Comparison of ENCODE assay signal across 20 cellular contexts in genomic region chr2:9217838-9218770, GRCh38. TPM values are rescaled to one million over a fixed set of nuclear protein-coding genes. Genes with fewer than 3 reads are reported as not detected.
DNase-seq lines count a peak whose midpoint lies in the region; ATAC-seq and TF ChIP-seq lines count a peak whose summit lies in the region.
"Had no signal": no experiment of that assay in that cellular context is flagged by ENCODE, and none has a peak within 500 bp of the region (broad histone marks: within the 10 kb centered on the region; RNA-seq: fewer than 3 reads in every experiment).

No MANE protein-coding gene starts in this region.

- H3K27ac Mint-ChIP-seq in MCF 10A (ENCODE audit: low read depth, unreplicated experiment) (peak overlapping the region; percentile 59), type B pancreatic cell (no peak overlapping the region)
- no peak overlapping the region for H3K27ac Mint-ChIP-seq in stimulated activated naive B cell treated with anti-CD40 and anti-IgM and Interleukin-4, amounts not matched to agents 10 μg/mL and 1 μg/mL and 100 μg/mL, for 72 hours
- no peak overlapping the region for H3K27ac Mint-ChIP-seq in activated CD4-positive, alpha-beta T cell treated with anti-CD3 and anti-CD28 coated beads, Interleukin-2, amount 10 ng/mL, durations not matched to agents 24 days and 14 days
- H3K27ac Mint-ChIP-seq: activated CD4-positive, alpha-beta T cell treated with anti-CD3 and anti-CD28 coated beads, Interleukin-2, amount 10 ng/mL, durations not matched to agents 7 days and 5 days; activated naive CD4-positive, alpha-beta T cell treated with anti-CD3 and anti-CD28 coated beads, Interleukin-2, amount 50 U/mL, for 24 hours had no signal

- no peak overlapping the region for H3K27ac ChIP-seq in breast epithelium
- H3K27ac ChIP-seq in RWPE1, result peak overlapping the region; percentile 68
- H3K27ac ChIP-seq in right atrium auricular region, result peak overlapping the region; percentile 16 to 27
- no peak overlapping the region for H3K27ac ChIP-seq in dorsolateral prefrontal cortex

- no peak for TF ChIP-seq POLR2A in breast epithelium (IDR thresholded peaks at IDR 0.05)

- H3K9me3 ChIP-seq in breast epithelium, result no peaks in the 10 kb centered on the region
- H3K9me3 ChIP-seq in right atrium auricular region, result no peaks in the 10 kb centered on the region
- H3K9me3 ChIP-seq: sigmoid colon had no signal

- H3K36me3 ChIP-seq in breast epithelium, result no peaks in the 10 kb centered on the region
- H3K36me3 ChIP-seq in right atrium auricular region, result no peaks in the 10 kb centered on the region
- H3K36me3 ChIP-seq: sigmoid colon had no signal

- H3K4me3 Mint-ChIP-seq in MCF 10A (ENCODE audit: unreplicated experiment) (no peak overlapping the region), type B pancreatic cell (no peak overlapping the region)
- no peak overlapping the region for H3K4me3 Mint-ChIP-seq in stimulated activated naive B cell treated with anti-CD40 and anti-IgM and Interleukin-4, amounts not matched to agents 10 μg/mL and 1 μg/mL and 100 μg/mL, for 72 hours
- no peak overlapping the region for H3K4me3 Mint-ChIP-seq in activated CD4-positive, alpha-beta T cell treated with anti-CD3 and anti-CD28 coated beads, Interleukin-2, amount 10 ng/mL, durations not matched to agents 24 days and 14 days
- H3K4me3 Mint-ChIP-seq: activated CD4-positive, alpha-beta T cell treated with anti-CD3 and anti-CD28 coated beads, Interleukin-2, amount 10 ng/mL, durations not matched to agents 7 days and 5 days; activated naive CD4-positive, alpha-beta T cell treated with anti-CD3 and anti-CD28 coated beads, Interleukin-2, amount 50 U/mL, for 24 hours; CD4-positive, alpha-beta memory T cell; neural crest cell had no signal

- peaks cover 16% of the 10 kb centered on the region for H3K36me3 Mint-ChIP-seq in MCF 10A (ENCODE audit: insufficient read depth, unreplicated experiment)
- peaks cover 41% of the 10 kb centered on the region for H3K36me3 Mint-ChIP-seq in type B pancreatic cell
- no peaks in the 10 kb centered on the region for H3K36me3 Mint-ChIP-seq in stimulated activated naive B cell treated with anti-CD40 and anti-IgM and Interleukin-4, amounts not matched to agents 10 μg/mL and 1 μg/mL and 100 μg/mL, for 72 hours
- no peaks in the 10 kb centered on the region for H3K36me3 Mint-ChIP-seq in activated CD4-positive, alpha-beta T cell treated with anti-CD3 and anti-CD28 coated beads, Interleukin-2, amount 10 ng/mL, durations not matched to agents 24 days and 14 days (ENCODE audit: low read depth)
- H3K36me3 Mint-ChIP-seq: activated naive CD4-positive, alpha-beta T cell treated with anti-CD3 and anti-CD28 coated beads, Interleukin-2, amount 50 U/mL, for 24 hours; CD4-positive, alpha-beta memory T cell had no signal

- no peak for ATAC-seq in stimulated activated naive B cell treated with anti-CD40 and anti-IgM and Interleukin-4, amounts not matched to agents 10 μg/mL and 1 μg/mL and 100 μg/mL, for 72 hours (replicated peaks)

- POLR2A ChIA-PET in MCF 10A (lab: Yijun Ruan, JAX), result interaction anchor here (0.7 to 3.6 kb wide), 13 partner anchors 9 to 209 kb away, joined by 3 to 18 read pairs (median 3); partner anchors contain the start of gene ASAP2
- POLR2A ChIA-PET in RWPE1 (lab: Yijun Ruan, JAX; ENCODE audit: low non-redundant PET), result no interaction called here

- no peaks in the 10 kb centered on the region for H3K27me3 Mint-ChIP-seq in MCF 10A (ENCODE audit: insufficient read depth, unreplicated experiment)
- H3K27me3 Mint-ChIP-seq in type B pancreatic cell, result no peaks in the 10 kb centered on the region
- peaks cover 8 to 9% of the 10 kb centered on the region in 2 donors for H3K27me3 Mint-ChIP-seq in stimulated activated naive B cell treated with anti-CD40 and anti-IgM and Interleukin-4, amounts not matched to agents 10 μg/mL and 1 μg/mL and 100 μg/mL, for 72 hours
- peaks cover 18% of the 10 kb centered on the region for H3K27me3 Mint-ChIP-seq in activated CD4-positive, alpha-beta T cell treated with anti-CD3 and anti-CD28 coated beads, Interleukin-2, amount 10 ng/mL, durations not matched to agents 24 days and 14 days

- BruUV-seq in MCF 10A (replicated peaks; lab: Mats Ljungman, UMichigan), result no TSS peak

- no peak for DNase-seq in MCF 10A (ENCODE audit: unreplicated experiment)
- DNase-seq in breast epithelium (ENCODE audit: low spot score in 2 of 2), result no peak
- DNase-seq in RWPE1 (ENCODE audit: low spot score), result no peak
- DNase-seq in right atrium auricular region (ENCODE audit: low spot score), result peak; percentile 61
- DNase-seq in type B pancreatic cell (ENCODE audit: extremely low spot score, unreplicated experiment), result peak; percentile 13
- DNase-seq in stimulated activated naive B cell treated with anti-CD40 and anti-IgM and Interleukin-4, amounts not matched to agents 10 μg/mL and 1 μg/mL and 100 μg/mL, for 72 hours, result no peak
- DNase-seq in activated CD4-positive, alpha-beta T cell treated with anti-CD3 and anti-CD28 coated beads, Interleukin-2, amount 10 ng/mL, durations not matched to agents 24 days and 14 days, result no peak
- DNase-seq in dorsolateral prefrontal cortex, result no peak
- DNase-seq: activated CD4-positive, alpha-beta T cell treated with anti-CD3 and anti-CD28 coated beads, Interleukin-2, amount 10 ng/mL, durations not matched to agents 7 days and 5 days; activated T-cell treated with anti-CD3 and anti-CD28 coated beads, Interleukin-2, amount 50 U/mL, for 1 hour; CD4-positive, alpha-beta memory T cell; GOT3; NK-92 treated with Interleukin-12 subunit alpha and Interleukin-12 subunit beta, amount 100 ng/mL, for 24 hours; SIG-M5; sigmoid colon; stimulated activated CD4-positive, alpha-beta T cell treated with anti-CD3 and anti-CD28 coated beads, Interleukin-4, amount 100 ng/mL, for 1 hour; stimulated activated CD8-positive, alpha-beta memory T cell treated with anti-CD3 and anti-CD28 coated beads, Interleukin-4, amount 100 ng/mL, for 48 hours had no signal

- intact Hi-C loops in MCF 10A (cut with micrococcal nuclease) (no loop called here), breast epithelium (cut with DNase I; ENCODE audit: low total_unique reads) (no loop called here), dorsolateral prefrontal cortex (cut with DNase I) (no loop called here)
- intact Hi-C loops in activated CD4-positive, alpha-beta T cell treated with anti-CD3 and anti-CD28 coated beads, Interleukin-2, amount 10 ng/mL, durations not matched to agents 24 days and 14 days (cut with micrococcal nuclease), result no loop called here

- H3K4me1 ChIP-seq in breast epithelium (peaks cover 0 to 4% of the 10 kb centered on the region in 2 donors), right atrium auricular region (peaks cover 0 to 51% of the 10 kb centered on the region in 2 donors)

- TF ChIP-seq CTCF in MCF 10A (IDR thresholded peaks at IDR 0.05; ENCODE audit: unreplicated experiment) (no peak), breast epithelium (IDR thresholded peaks at IDR 0.05) (no peak), RWPE1 (conservative IDR thresholded peaks at IDR 0.05; ENCODE audit: low read depth) (no peak), right atrium auricular region (IDR thresholded peaks at IDR 0.05) (no peak), type B pancreatic cell (conservative IDR thresholded peaks at IDR 0.05) (no peak), dorsolateral prefrontal cortex (IDR thresholded peaks at IDR 0.05 in 54 of 56, conservative IDR thresholded peaks at IDR 0.05 in 2 of 56; ENCODE audit: low read depth in 1 of 56, partially characterized antibody in 56 of 56) (no peak)

- H3K4me3 ChIP-seq in breast epithelium, result no peak overlapping the region
- H3K4me3 ChIP-seq in right atrium auricular region, result no peak overlapping the region
- no peak overlapping the region for H3K4me3 ChIP-seq in dorsolateral prefrontal cortex
- H3K4me3 ChIP-seq: MG63, sigmoid colon had no signal

- CTCF ChIA-PET in MCF 10A (lab: Yijun Ruan, JAX) (interaction anchor here (0.6 to 1.5 kb wide), 6 partner anchors 10 to 370 kb away, joined by 3 to 5 read pairs (median 4); no protein-coding TSS in a partner anchor), RWPE1 (lab: Yijun Ruan, JAX) (interaction anchor here (0.6 to 0.8 kb wide), 3 partner anchors 57 to 177 kb away, joined by 3 to 5 read pairs (median 4); no protein-coding TSS in a partner anchor)

- H3K4me1 Mint-ChIP-seq in MCF 10A (ENCODE audit: insufficient read depth, unreplicated experiment) (peaks cover 45% of the 10 kb centered on the region), type B pancreatic cell (ENCODE audit: unreplicated experiment) (peaks cover 38% of the 10 kb centered on the region)
- no peaks in the 10 kb centered on the region for H3K4me1 Mint-ChIP-seq in stimulated activated naive B cell treated with anti-CD40 and anti-IgM and Interleukin-4, amounts not matched to agents 10 μg/mL and 1 μg/mL and 100 μg/mL, for 72 hours
- H3K4me1 Mint-ChIP-seq in activated CD4-positive, alpha-beta T cell treated with anti-CD3 and anti-CD28 coated beads, Interleukin-2, amount 10 ng/mL, durations not matched to agents 24 days and 14 days, result no peaks in the 10 kb centered on the region
- H3K4me1 Mint-ChIP-seq: activated CD4-positive, alpha-beta T cell treated with anti-CD3 and anti-CD28 coated beads, Interleukin-2, amount 10 ng/mL, durations not matched to agents 7 days and 5 days; activated naive CD4-positive, alpha-beta T cell treated with anti-CD3 and anti-CD28 coated beads, Interleukin-2, amount 50 U/mL, for 24 hours had no signal

- H3K27me3 ChIP-seq in breast epithelium (no peaks in the 10 kb centered on the region), right atrium auricular region (no peaks in the 10 kb centered on the region), dorsolateral prefrontal cortex (no peaks in the 10 kb centered on the region)
- H3K27me3 ChIP-seq: MG63, sigmoid colon had no signal

- no peaks in the 10 kb centered on the region for H3K9me3 Mint-ChIP-seq in MCF 10A (ENCODE audit: unreplicated experiment)
- H3K9me3 Mint-ChIP-seq in type B pancreatic cell, result peaks cover 12% of the 10 kb centered on the region
- H3K9me3 Mint-ChIP-seq in stimulated activated naive B cell treated with anti-CD40 and anti-IgM and Interleukin-4, amounts not matched to agents 10 μg/mL and 1 μg/mL and 100 μg/mL, for 72 hours, result peaks cover 0 to 3% of the 10 kb centered on the region in 2 donors
- H3K9me3 Mint-ChIP-seq in activated CD4-positive, alpha-beta T cell treated with anti-CD3 and anti-CD28 coated beads, Interleukin-2, amount 10 ng/mL, durations not matched to agents 24 days and 14 days, result no peaks in the 10 kb centered on the region
- H3K9me3 Mint-ChIP-seq: activated CD4-positive, alpha-beta T cell treated with anti-CD3 and anti-CD28 coated beads, Interleukin-2, amount 10 ng/mL, durations not matched to agents 7 days and 5 days had no signal

RNA-seq across cellular contexts. Expression of gene ASAP2, which starts 11.5 kb away (rescaled TPM):
- 80.8 and 89.5 TPM in 2 replicates for total RNA-seq in MCF 10A (2022)
- 10 to 100 TPM; 14.5 to 24.2 (median 21.0) TPM for total RNA-seq in breast epithelium
- total RNA-seq in right atrium auricular region, result 10 to 100 TPM; 13.2 to 20.3 TPM
- total RNA-seq in type B pancreatic cell (ENCODE audit: low replicate concordance), result 45.6 and 49.6 TPM in 2 replicates
- total RNA-seq in activated CD4-positive, alpha-beta T cell treated with anti-CD3 and anti-CD28 coated beads, Interleukin-2, amount 10 ng/mL, durations not matched to agents 24 days and 14 days, result 0.40 and 0.83 TPM in 2 replicates
- 10 to 100 TPM; 30.8 to 63.8 (median 48.4) TPM for total RNA-seq in dorsolateral prefrontal cortex
- total RNA-seq: CD4-positive, alpha-beta memory T cell had no signal

Comparison
In these comparisons a context has a peak if more than half of its experiments do, and no peak if none do; other contexts are left out.
1. DNase-seq: peak in right atrium auricular region (single experiment) and type B pancreatic cell (single experiment); none in MCF 10A (single experiment), breast epithelium (0 of 2), RWPE1 (single experiment), stimulated activated naive B cell treated with anti-CD40 and anti-IgM and Interleukin-4, amounts not matched to agents 10 μg/mL and 1 μg/mL and 100 μg/mL, for 72 hours (single experiment), activated CD4-positive, alpha-beta T cell treated with anti-CD3 and anti-CD28 coated beads, Interleukin-2, amount 10 ng/mL, durations not matched to agents 24 days and 14 days (single experiment) and dorsolateral prefrontal cortex (0 of 10).
2. H3K27ac ChIP-seq: peak in RWPE1 (single experiment) and right atrium auricular region (2 of 2); none in breast epithelium (0 of 2) and dorsolateral prefrontal cortex (0 of 59).